1 cellular context compared by ENCODE assay signal in the genomic region with DNA sequence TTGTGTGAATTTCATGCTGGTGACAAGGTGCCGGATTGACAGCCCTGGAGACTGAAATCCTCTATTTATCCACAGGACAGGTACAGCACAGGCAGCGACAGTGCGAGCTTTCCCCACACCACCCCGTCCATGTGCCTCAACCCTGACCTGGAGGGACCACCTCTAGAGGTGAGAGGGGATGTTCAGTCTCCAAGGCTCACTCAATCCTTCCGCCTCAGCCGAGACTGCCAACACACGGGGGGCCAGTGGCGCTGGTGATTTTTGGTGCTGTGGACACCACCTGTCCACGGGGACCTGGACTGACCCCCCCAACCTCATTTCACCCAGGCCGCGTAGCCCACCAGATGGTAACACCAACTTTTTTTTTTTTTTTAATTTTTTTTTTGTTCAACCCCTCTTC.
A peak's percentile ranks its signal among the peaks of the same experiment; 100 is the strongest.
TF ChIP-seq lines count a peak whose summit lies in the region.

No MANE protein-coding gene starts in this region.

TF ChIP-seq in HepG2, 621 proteins besides CTCF, POLR2A, EP300 and RAD21:
- TF ChIP-seq ZNF616 (CRISPR knock-in tag; IDR thresholded peaks at IDR 0.05; ENCODE audit: low read depth) (no peak), REL (CRISPR knock-in tag; conservative IDR thresholded peaks at IDR 0.05) (no peak), AGO2 (optimal IDR thresholded peaks at IDR 0.05; ENCODE audit: low read depth, low read length) (peak; percentile 65), RBM22 (optimal IDR thresholded peaks at IDR 0.05; ENCODE audit: low read length) (peak; percentile 52)
- TF ChIP-seq, protein P1, sequence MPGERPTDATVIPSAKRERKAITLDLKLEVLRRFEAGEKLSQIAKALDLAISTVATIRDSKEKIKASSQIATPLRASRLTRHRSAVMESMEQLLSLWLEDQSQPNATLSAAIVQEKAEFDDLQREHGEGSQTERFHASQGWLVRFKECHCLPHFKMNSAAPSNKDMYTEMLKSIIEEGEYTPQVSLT (CRISPR knock-in tag; IDR thresholded peaks at IDR 0.05; ENCODE audit: borderline replicate concordance, low read depth), result no peak
